ENCODE assay signal across 14 cellular contexts in genomic region chr16:67283826-67284555, GRCh38. TPM values are rescaled to one million over a fixed set of nuclear protein-coding genes. Genes with fewer than 3 reads are reported as not detected.
"Had no signal": no experiment of that assay in that cellular context is flagged by ENCODE, and none has a peak within 500 bp of the region (broad histone marks: within the 10 kb centered on the region; RNA-seq: fewer than 3 reads in every experiment).

No MANE protein-coding gene starts in this region.

- H3K36me3 ChIP-seq: neutrophil, transverse colon had no signal

- H3K27ac Mint-ChIP-seq: activated CD4-positive, alpha-beta T cell treated with anti-CD3 and anti-CD28 coated beads, Interleukin-2, amount 10 ng/mL, durations not matched to agents 7 days and 5 days; mesothelial cell of epicardium; progenitor cell of endocrine pancreas; stimulated activated memory B cell treated with anti-CD40 and anti-IgM and Interleukin-4, amounts not matched to agents 10 μg/mL and 1 μg/mL and 100 μg/mL, for 72 hours; T-helper 17 cell had no signal

- H3K27me3 Mint-ChIP-seq: activated CD4-positive, alpha-beta T cell treated with anti-CD3 and anti-CD28 coated beads, Interleukin-2, amount 10 ng/mL, durations not matched to agents 7 days and 5 days; activated naive CD8-positive, alpha-beta T cell; stimulated activated memory B cell treated with anti-CD40 and anti-IgM and Interleukin-4, amounts not matched to agents 10 μg/mL and 1 μg/mL and 100 μg/mL, for 72 hours; T-helper 17 cell had no signal

- H3K36me3 Mint-ChIP-seq: stimulated activated memory B cell treated with anti-CD40 and anti-IgM and Interleukin-4, amounts not matched to agents 10 μg/mL and 1 μg/mL and 100 μg/mL, for 72 hours had no signal

- H3K27me3 ChIP-seq: esophagus squamous epithelium, neutrophil, transverse colon had no signal

- DNase-seq: activated CD4-positive, alpha-beta T cell treated with anti-CD3 and anti-CD28 coated beads, Interleukin-2, amount 10 ng/mL, durations not matched to agents 7 days and 5 days; activated CD4-positive, CD25-positive, alpha-beta regulatory T cell; activated effector memory CD4-positive, alpha-beta T cell treated with Interleukin-2 at 50 U/mL for 16 hours; esophagus squamous epithelium; T-helper 17 cell had no signal

- H3K4me3 Mint-ChIP-seq: activated CD4-positive, alpha-beta T cell treated with anti-CD3 and anti-CD28 coated beads, Interleukin-2, amount 10 ng/mL, durations not matched to agents 7 days and 5 days; activated naive CD8-positive, alpha-beta T cell; mesothelial cell of epicardium; stimulated activated memory B cell treated with anti-CD40 and anti-IgM and Interleukin-4, amounts not matched to agents 10 μg/mL and 1 μg/mL and 100 μg/mL, for 72 hours; T-helper 17 cell had no signal

- H3K9me3 Mint-ChIP-seq: activated CD4-positive, alpha-beta T cell treated with anti-CD3 and anti-CD28 coated beads, Interleukin-2, amount 10 ng/mL, durations not matched to agents 7 days and 5 days; mesothelial cell of epicardium; stimulated activated memory B cell treated with anti-CD40 and anti-IgM and Interleukin-4, amounts not matched to agents 10 μg/mL and 1 μg/mL and 100 μg/mL, for 72 hours had no signal

- ATAC-seq: T-helper 17 cell had no signal

- H3K9me3 ChIP-seq: esophagus squamous epithelium, neutrophil, transverse colon had no signal

- H3K4me1 Mint-ChIP-seq: mesothelial cell of epicardium; stimulated activated memory B cell treated with anti-CD40 and anti-IgM and Interleukin-4, amounts not matched to agents 10 μg/mL and 1 μg/mL and 100 μg/mL, for 72 hours had no signal

- H3K4me2 ChIP-seq: smooth muscle cell had no signal

- H3K27ac ChIP-seq: esophagus squamous epithelium, neutrophil, transverse colon had no signal

- H3K4me3 ChIP-seq: esophagus squamous epithelium, smooth muscle cell, transverse colon had no signal

RNA-seq across cellular contexts. Expression of gene KCTD19, which starts 42.5 kb away (rescaled TPM):
- total RNA-seq: activated CD4-positive, alpha-beta T cell treated with anti-CD3 and anti-CD28 coated beads, Interleukin-2, amount 10 ng/mL, durations not matched to agents 7 days and 5 days; chondrocyte; myocyte; T-helper 17 cell; transverse colon had no signal

RNA-seq across cellular contexts. Expression of gene LRRC36, which starts 42.6 kb away (rescaled TPM):
- total RNA-seq: activated CD4-positive, alpha-beta T cell treated with anti-CD3 and anti-CD28 coated beads, Interleukin-2, amount 10 ng/mL, durations not matched to agents 7 days and 5 days; esophagus squamous epithelium; myocyte; smooth muscle cell; T-helper 17 cell had no signal
